ENCODE assay signal across 8 cellular contexts in the genomic region with DNA sequence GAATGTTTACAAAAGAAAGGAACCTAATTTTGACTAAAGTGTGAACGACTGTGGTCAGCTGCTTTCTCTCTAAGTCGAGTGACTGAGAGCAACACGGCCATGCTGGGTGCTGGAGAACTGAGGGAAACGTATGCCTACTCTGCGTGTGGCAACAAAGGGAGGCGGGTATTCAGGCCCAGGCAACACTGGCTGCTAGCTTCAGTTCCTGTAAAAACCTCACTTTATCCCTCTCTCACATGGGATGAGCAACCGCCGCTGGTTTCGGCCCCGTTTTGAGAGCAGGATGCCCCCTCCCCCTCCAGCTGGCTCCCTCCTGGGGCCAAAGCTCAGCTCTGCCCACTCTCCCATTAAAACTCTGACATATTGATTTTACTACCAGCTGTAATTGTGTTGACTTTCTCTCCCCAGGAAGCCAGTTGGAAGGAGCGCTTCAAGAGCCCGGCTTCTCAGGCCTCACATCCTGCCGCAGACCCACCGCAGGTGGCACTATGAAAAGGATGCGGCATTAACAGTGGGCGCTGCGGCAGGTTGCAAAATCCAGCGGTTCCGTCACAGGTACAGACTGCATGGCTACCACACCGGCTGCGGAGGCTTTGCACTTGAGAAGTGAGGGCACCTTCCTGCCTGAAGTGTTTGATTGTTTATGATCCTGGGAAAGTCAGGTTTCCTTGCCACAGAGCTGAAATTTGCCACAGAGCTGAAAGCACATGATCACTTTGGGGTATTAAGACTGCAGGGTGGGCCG.
DNase-seq lines count a peak whose midpoint lies in the region; ATAC-seq and TF ChIP-seq lines count a peak whose summit lies in the region.

No MANE protein-coding gene starts in this region.

- no peak for TF ChIP-seq CTCF in DND-41 (IDR thresholded peaks at IDR 0.05; ENCODE audit: borderline replicate concordance, extremely low read depth, low read length, poor library complexity, severe bottlenecking)

- H3K9ac ChIP-seq in DND-41 (ENCODE audit: low read depth, low read length) (peak overlapping the region; percentile 61), iPS-18a (ENCODE audit: low read length) (peak overlapping the region; percentile 9)

- H3K36me3 ChIP-seq in DND-41 (ENCODE audit: insufficient read depth, low read length) (peaks cover 68% of the 10 kb centered on the region), iPS-18a (ENCODE audit: control insufficient read depth, low read depth, low read length) (no peaks in the 10 kb centered on the region)

- peak overlapping the region; percentile 33 for H2AFZ ChIP-seq in DND-41 (ENCODE audit: low read depth, low read length)

- DNase-seq in DND-41 (peak; percentile 95), NCI-H2107 treated with DMSO at 0.1 percent for 48 hours (lab: John Stamatoyannopoulos, UW; ENCODE audit: unreplicated experiment) (peak; percentile 97), activated T-cell treated with anti-CD3 and anti-CD28 coated beads for 48 hours (ENCODE audit: low read depth) (peak; percentile 73)
- DNase-seq in stimulated activated CD4-positive, alpha-beta T cell treated with anti-CD3 and anti-CD28 coated beads, Interleukin-2, amount 100 ng/mL, for 24 hours, result peak; percentile 49 to 72

- peaks cover 84% of the 10 kb centered on the region for H3K79me2 ChIP-seq in DND-41 (ENCODE audit: insufficient read depth, low read length)

- H3K27me3 ChIP-seq in DND-41 (ENCODE audit: insufficient read depth, low read length, poor library complexity) (no peaks in the 10 kb centered on the region), iPS-18a (ENCODE audit: control insufficient read depth, insufficient read depth, low read length) (peaks cover 6% of the 10 kb centered on the region)

- H3K4me1 ChIP-seq in DND-41 (ENCODE audit: insufficient read depth, low read length) (peaks cover 74% of the 10 kb centered on the region), iPS-18a (ENCODE audit: control insufficient read depth, low read depth, low read length) (peaks cover 42% of the 10 kb centered on the region)

- ATAC-seq in DND-41 (ENCODE audit: insufficient read depth, low read depth) (peak; percentile 70), HG02642 (IDR thresholded peaks at IDR 0.05; ENCODE audit: poor library complexity, unreplicated experiment) (no peak), GM18498 (IDR thresholded peaks at IDR 0.05; ENCODE audit: unreplicated experiment) (no peak), HG03039 (IDR thresholded peaks at IDR 0.05; ENCODE audit: unreplicated experiment) (no peak)

- H3K4me3 ChIP-seq in DND-41 (ENCODE audit: low read depth in 1 of 2, low read length in 2 of 2) (peak overlapping the region in 1 of 2 experiments; percentile 47; a peak in 2 of 4 replicates), iPS-18a (ENCODE audit: low read length) (peak overlapping the region; percentile 2)

- H4K20me1 ChIP-seq in DND-41 (ENCODE audit: insufficient read depth, low read length), result peaks cover 52% of the 10 kb centered on the region

- no peaks in the 10 kb centered on the region for H3K9me3 ChIP-seq in DND-41 (ENCODE audit: insufficient read depth, low read length, severe bottlenecking)
- H3K9me3 ChIP-seq in iPS-18a (ENCODE audit: control insufficient read depth, low read depth, low read length), result no peaks in the 10 kb centered on the region

- H3K4me2 ChIP-seq in DND-41 (ENCODE audit: insufficient read depth, low read length), result peak overlapping the region; percentile 57

- peak overlapping the region; percentile 96 for H3K27ac ChIP-seq in DND-41 (ENCODE audit: low read length)
- no peak overlapping the region for H3K27ac ChIP-seq in iPS-18a (ENCODE audit: low read length)
